Comparison of ENCODE assay signal across 29 cellular contexts in the genomic region with DNA sequence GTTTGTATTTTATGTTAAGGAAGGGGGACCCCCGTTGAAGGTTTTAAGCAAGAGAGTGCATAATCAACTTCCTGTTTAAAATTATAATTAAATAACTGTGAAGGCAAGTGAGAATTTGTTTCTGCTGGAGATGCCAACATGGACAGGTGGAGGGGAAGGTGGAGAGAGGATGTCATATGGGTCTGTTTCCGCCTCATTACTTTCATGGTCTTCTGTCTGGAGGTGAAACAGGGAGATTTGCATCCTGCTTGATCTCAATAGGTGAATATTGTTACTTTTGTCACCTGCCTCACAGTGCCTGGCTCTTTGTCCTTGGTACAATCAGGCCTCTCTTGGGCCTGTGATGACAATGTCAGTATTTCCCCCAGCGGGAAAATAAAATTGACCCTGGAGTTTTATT.
DNase-seq lines count a peak whose midpoint lies in the region; FAIRE-seq and TF ChIP-seq lines count a peak whose summit lies in the region.
"Had no signal": no experiment of that assay in that cellular context is flagged by ENCODE, and none has a peak within 500 bp of the region (broad histone marks: within the 10 kb centered on the region; RNA-seq: fewer than 3 reads in every experiment).

No MANE protein-coding gene starts in this region.

- peaks cover 0 to 1% (median 0%) of the 10 kb centered on the region in 4 experiments; a peak in 1 of 7 replicates for H3K27me3 ChIP-seq in H1 (replicated peaks in 1 of 4; ENCODE audit: control insufficient read depth in 3 of 4, extremely low read depth in 1 of 4, insufficient read depth in 3 of 4, low read length in 3 of 4)
- no peaks in the 10 kb centered on the region for H3K27me3 ChIP-seq in adrenal gland
- H3K27me3 ChIP-seq: BE2C, SJSA1 had no signal

- H4K5ac ChIP-seq in H1 (ENCODE audit: insufficient read length, low read depth, low read length), result no peak overlapping the region

- TF ChIP-seq POLR2A in H1 (IDR thresholded peaks at IDR 0.05; ENCODE audit: control extremely low read depth in 1 of 2, low read depth in 2 of 2, low read length in 2 of 2) (no peak), adrenal gland (IDR thresholded peaks at IDR 0.05) (no peak)

- H3K27ac ChIP-seq in H1 (ENCODE audit: low read depth, low read length) (no peak overlapping the region), adrenal gland (no peak overlapping the region)
- H3K27ac ChIP-seq: 22Rv1, SJSA1 had no signal

- H2BK20ac ChIP-seq in H1 (ENCODE audit: low read length), result 0 out of 2 replicates have a peak overlapping the region, but pooled peaks have one; percentile 38

- H3K4me2 ChIP-seq in H1 (ENCODE audit: insufficient read depth in 1 of 2, low read depth in 2 of 2, low read length in 2 of 2), result no peak overlapping the region
- H3K4me2 ChIP-seq: GM23338 had no signal

- H2BK120ac ChIP-seq in H1 (replicated peaks; ENCODE audit: low read depth, low read length), result no peak overlapping the region

- intact Hi-C loops in adrenal gland (cut with DNase I), result no loop called here

- no peak overlapping the region for H3K18ac ChIP-seq in H1 (ENCODE audit: extremely low read depth, low read length)

- no peak for TF ChIP-seq EP300 in H1 (IDR thresholded peaks at IDR 0.05; ENCODE audit: borderline replicate concordance in 1 of 2, low read depth in 2 of 2, low read length in 2 of 2)

- H3K79me2 ChIP-seq in H1 (ENCODE audit: control insufficient read depth in 1 of 2, insufficient read depth in 2 of 2, low read length in 2 of 2), result no peaks in the 10 kb centered on the region

- H3K23ac ChIP-seq in H1 (ENCODE audit: insufficient read length), result no peak overlapping the region

- H3K36me3 ChIP-seq in H1 (ENCODE audit: control insufficient read depth in 2 of 4, insufficient read depth in 4 of 4, low read length in 3 of 4), result no peaks in the 10 kb centered on the region; a peak in 1 of 8 replicates
- no peaks in the 10 kb centered on the region for H3K36me3 ChIP-seq in adrenal gland (replicated peaks in 1 of 2)
- H3K36me3 ChIP-seq: BE2C, HAP-1, SJSA1 had no signal

- no peak overlapping the region for H4K8ac ChIP-seq in H1 (ENCODE audit: extremely low read depth, insufficient read depth, low read length)

- no peaks in the 10 kb centered on the region for H3K79me1 ChIP-seq in H1 (ENCODE audit: low read depth, low read length)

- H3K4me3 ChIP-seq in H1 (ENCODE audit: extremely low read depth in 1 of 4, insufficient read depth in 2 of 4, low read depth in 3 of 4, low read length in 4 of 4) (no peak overlapping the region), adrenal gland (no peak overlapping the region)
- H3K4me3 ChIP-seq: GM23338, HAP-1, SJSA1 had no signal

- 91% methylated on average over 3 of the region's 3 CpGs; no CpG with 5 or more reads in 1 of the 2 experiments for WGBS in H1 (ENCODE audit: extremely low coverage in 1 of 2, insufficient coverage in 1 of 2, insufficient read length in 1 of 2, insufficient replicate concordance in 2 of 2, low coverage in 1 of 2, low lambda C conversion rate in 2 of 2, missing lambda C conversion rate in 1 of 2), 2 experiments
- 85 to 91% (median 88%) methylated on average over 3 of the region's 3 CpGs for WGBS in adrenal gland, 4 donors

- H3K4ac ChIP-seq in H1 (replicated peaks; ENCODE audit: insufficient read length, low read depth, low read length), result no peak overlapping the region

- no peak overlapping the region for H2BK5ac ChIP-seq in H1 (ENCODE audit: low read depth, low read length)

- H2AFZ ChIP-seq in H1 (ENCODE audit: low read length), result no peak overlapping the region
- H2AFZ ChIP-seq: GM23338 had no signal

- H3K56ac ChIP-seq in H1 (replicated peaks; ENCODE audit: insufficient read length, low read depth, low read length), result no peak overlapping the region

- TF ChIP-seq CTCF in H1 (IDR thresholded peaks at IDR 0.05; ENCODE audit: control extremely low read depth in 1 of 3, insufficient read depth in 1 of 3, low read depth in 1 of 3, low read length in 3 of 3) (no peak), adrenal gland (IDR thresholded peaks at IDR 0.05) (no peak)

- H3K9ac ChIP-seq in H1 (replicated peaks in 1 of 4; ENCODE audit: extremely low read depth in 1 of 4, low read depth in 3 of 4, low read length in 3 of 4), result no peak overlapping the region

- FAIRE-seq in H1 (lab: Jason Lieb, UNC), result no peak
- FAIRE-seq: GM12891 had no signal

- H3K4me1 ChIP-seq in H1 (replicated peaks in 1 of 4; ENCODE audit: control insufficient read depth in 3 of 4, insufficient read depth in 4 of 4, low read length in 3 of 4) (no peaks in the 10 kb centered on the region; a peak in 1 of 7 replicates), adrenal gland (replicated peaks in 1 of 2) (no peaks in the 10 kb centered on the region)
- H3K4me1 ChIP-seq: BE2C, HAP-1, SJSA1 had no signal

- TF ChIP-seq RAD21 in H1 (IDR thresholded peaks at IDR 0.05 in 1 of 2, conservative IDR thresholded peaks at IDR 0.05 in 1 of 2; ENCODE audit: low read depth in 2 of 2, low read length in 2 of 2), result no peak

- CTCF ChIA-PET in H1 (lab: Charles Lee; ENCODE audit: partially characterized antibody), result no interaction called here

- H4K20me1 ChIP-seq in H1 (replicated peaks in 1 of 2; ENCODE audit: control insufficient read depth in 1 of 2, insufficient read depth in 2 of 2, low read length in 2 of 2), result no peaks in the 10 kb centered on the region

- POLR2A ChIA-PET in H1 (lab: Charles Lee; ENCODE audit: partially characterized antibody), result no interaction called here

- no peaks in the 10 kb centered on the region for H3K23me2 ChIP-seq in H1 (ENCODE audit: low read depth, low read length)

- no peak overlapping the region for H3K14ac ChIP-seq in H1 (ENCODE audit: insufficient read length)

- H3K9me3 ChIP-seq in H1 (ENCODE audit: insufficient read depth in 2 of 2, low read depth in 1 of 2, low read length in 1 of 2) (no peaks in the 10 kb centered on the region), adrenal gland (replicated peaks in 1 of 3) (no peaks in the 10 kb centered on the region)
- H3K9me3 ChIP-seq: BE2C, HAP-1, SJSA1 had no signal

- no peak overlapping the region for H2BK12ac ChIP-seq in H1 (ENCODE audit: low read depth, low read length)

- H2BK15ac ChIP-seq in H1 (ENCODE audit: low read length), result no peak overlapping the region

- DNase-seq in DMS53 (lab: John Stamatoyannopoulos, UW) (peak; percentile 3), DMS53 treated with DMSO at 0.1 percent for 48 hours (lab: John Stamatoyannopoulos, UW; ENCODE audit: unreplicated experiment) (no peak), COLO668 (lab: John Stamatoyannopoulos, UW; ENCODE audit: unreplicated experiment) (peak; percentile 24), NCI-H526 (lab: John Stamatoyannopoulos, UW) (peak; percentile 84 to 92), H1 (ENCODE audit: low read depth in 1 of 2, low spot score in 2 of 2) (no peak), retina (no peak), adrenal gland (no peak), A172 (ENCODE audit: low spot score) (no peak)
- DNase-seq: ACHN; BE2C; CD8-positive, alpha-beta memory T cell; DMS79; EL; GF-D8; HFFc6; KBM-7; MV-4-11; NCI-H1105; NCI-H1436 treated with DMSO at 0.1 percent for 48 hours; NCI-H2029 treated with DMSO at 0.1 percent for 48 hours; NCI-H510A; NCI-H774; Right ventricle myocardium superior; RPMI8226 had no signal

- H4K91ac ChIP-seq in H1 (replicated peaks; ENCODE audit: insufficient read length, low read length), result no peak overlapping the region

- H2AK5ac ChIP-seq in H1 (ENCODE audit: low read depth, low read length), result no peak overlapping the region

TF ChIP-seq in H1, 55 proteins besides CTCF, POLR2A, EP300 and RAD21 (continues in another document):
- TF ChIP-seq CHD1 (IDR thresholded peaks at IDR 0.05; ENCODE audit: low read depth, low read length) (no peak), MAFK (IDR thresholded peaks at IDR 0.05; ENCODE audit: low read depth, low read length) (no peak), BACH1 (IDR thresholded peaks at IDR 0.05; ENCODE audit: low read length) (no peak), FOSL1 (IDR thresholded peaks at IDR 0.05; ENCODE audit: insufficient read depth, low read depth, low read length) (no peak), CREB1 (IDR thresholded peaks at IDR 0.05) (no peak), YY1 (IDR thresholded peaks at IDR 0.05; ENCODE audit: low read depth, low read length) (no peak)
- TF ChIP-seq, protein P1, sequence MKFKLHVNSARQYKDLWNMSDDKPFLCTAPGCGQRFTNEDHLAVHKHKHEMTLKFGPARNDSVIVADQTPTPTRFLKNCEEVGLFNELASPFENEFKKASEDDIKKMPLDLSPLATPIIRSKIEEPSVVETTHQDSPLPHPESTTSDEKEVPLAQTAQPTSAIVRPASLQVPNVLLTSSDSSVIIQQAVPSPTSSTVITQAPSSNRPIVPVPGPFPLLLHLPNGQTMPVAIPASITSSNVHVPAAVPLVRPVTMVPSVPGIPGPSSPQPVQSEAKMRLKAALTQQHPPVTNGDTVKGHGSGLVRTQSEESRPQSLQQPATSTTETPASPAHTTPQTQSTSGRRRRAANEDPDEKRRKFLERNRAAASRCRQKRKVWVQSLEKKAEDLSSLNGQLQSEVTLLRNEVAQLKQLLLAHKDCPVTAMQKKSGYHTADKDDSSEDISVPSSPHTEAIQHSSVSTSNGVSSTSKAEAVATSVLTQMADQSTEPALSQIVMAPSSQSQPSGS (IDR thresholded peaks at IDR 0.05; ENCODE audit: low read length), result no peak
- TF ChIP-seq, protein P2, sequence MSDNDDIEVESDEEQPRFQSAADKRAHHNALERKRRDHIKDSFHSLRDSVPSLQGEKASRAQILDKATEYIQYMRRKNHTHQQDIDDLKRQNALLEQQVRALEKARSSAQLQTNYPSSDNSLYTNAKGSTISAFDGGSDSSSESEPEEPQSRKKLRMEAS (IDR thresholded peaks at IDR 0.05), result no peak

Comparison
In these comparisons a context has a peak if more than half of its experiments do, and no peak if none do; other contexts are left out.
1. DNase-seq: peak in DMS53 (single experiment), COLO668 (single experiment) and NCI-H526 (2 of 2); none in DMS53 treated with DMSO at 0.1 percent for 48 hours (single experiment), H1 (0 of 2), retina (single experiment), adrenal gland (0 of 7) and A172 (single experiment).